ENCODE assay signal across 13 cellular contexts in genomic region chr17:56781944-56782737, GRCh38.
"Had no signal": no experiment of that assay in that cellular context is flagged by ENCODE, and none has a peak within 500 bp of the region (broad histone marks: within the 10 kb centered on the region; RNA-seq: fewer than 3 reads in every experiment).

No MANE protein-coding gene starts in this region.

- H3K27ac ChIP-seq: sigmoid colon had no signal

- H3K9me3 Mint-ChIP-seq: dendritic cell treated with granulocyte-macrophage colony-stimulating factor and Interleukin-4, amounts not matched to agents 40 ng/mL and 50 ng/mL, for 4 days; nephron progenitor cell; stimulated activated effector memory CD8-positive, alpha-beta T cell treated with anti-CD3 and anti-CD28 coated beads, Interleukin-12 subunit alpha, Interleukin-12 subunit beta, amount 100 ng/mL, for 72 hours; T-helper 2 cell treated with Interferon-gamma antibody and Interleukin-4, amounts not matched to agents 5 μg/mL and 100 μg/mL, for 36 hours had no signal

- ATAC-seq: stimulated activated effector memory CD8-positive, alpha-beta T cell treated with anti-CD3 and anti-CD28 coated beads, Interleukin-12 subunit alpha, Interleukin-12 subunit beta, amount 100 ng/mL, for 72 hours had no signal

- DNase-seq: activated CD4-positive, alpha-beta T cell treated with anti-CD3 and anti-CD28 coated beads, Interleukin-2, amount 10 ng/mL, durations not matched to agents 7 days and 5 days; activated CD4-positive, CD25-positive, alpha-beta regulatory T cell; activated CD8-positive, alpha-beta memory T cell treated with anti-CD3 and anti-CD28 coated beads for 24 hours; aorta; effector memory CD4-positive, alpha-beta T cell; foreskin melanocyte; head of caudate nucleus; nephron progenitor cell; sigmoid colon; stimulated activated CD4-positive, alpha-beta T cell treated with anti-CD3 and anti-CD28 coated beads, Interleukin-2, amount 100 ng/mL, for 24 hours had no signal

- H3K4me3 ChIP-seq: sigmoid colon had no signal

- H3K4me3 Mint-ChIP-seq: activated CD4-positive, alpha-beta T cell treated with anti-CD3 and anti-CD28 coated beads, Interleukin-2, amount 10 ng/mL, durations not matched to agents 7 days and 5 days; dendritic cell treated with granulocyte-macrophage colony-stimulating factor and Interleukin-4, amounts not matched to agents 40 ng/mL and 50 ng/mL, for 4 days; nephron progenitor cell; stimulated activated effector memory CD8-positive, alpha-beta T cell treated with anti-CD3 and anti-CD28 coated beads, Interleukin-12 subunit alpha, Interleukin-12 subunit beta, amount 100 ng/mL, for 72 hours; T-helper 2 cell treated with Interferon-gamma antibody and Interleukin-4, amounts not matched to agents 5 μg/mL and 100 μg/mL, for 36 hours had no signal

- H3K9me3 ChIP-seq: sigmoid colon had no signal

- H3K36me3 ChIP-seq: sigmoid colon had no signal

- H3K27ac Mint-ChIP-seq: activated CD4-positive, alpha-beta T cell treated with anti-CD3 and anti-CD28 coated beads, Interleukin-2, amount 10 ng/mL, durations not matched to agents 7 days and 5 days; dendritic cell treated with granulocyte-macrophage colony-stimulating factor and Interleukin-4, amounts not matched to agents 40 ng/mL and 50 ng/mL, for 4 days; nephron progenitor cell; stimulated activated effector memory CD8-positive, alpha-beta T cell treated with anti-CD3 and anti-CD28 coated beads, Interleukin-12 subunit alpha, Interleukin-12 subunit beta, amount 100 ng/mL, for 72 hours; T-helper 2 cell treated with Interferon-gamma antibody and Interleukin-4, amounts not matched to agents 5 μg/mL and 100 μg/mL, for 36 hours had no signal
